Comparison of ENCODE assay signal across 1 cellular context in genomic region chr19:51294211-51294976, GRCh38.
TF ChIP-seq lines count a peak whose summit lies in the region.

No MANE protein-coding gene starts in this region.

TF ChIP-seq in GM23338, 12 proteins besides CTCF, POLR2A, EP300 and RAD21:
- TF ChIP-seq ZNF331 (CRISPR knock-in tag; IDR thresholded peaks at IDR 0.05; ENCODE audit: low read depth) (no peak), NANOG (IDR thresholded peaks at IDR 0.05; ENCODE audit: borderline replicate concordance) (no peak), REST (IDR thresholded peaks at IDR 0.05; ENCODE audit: unreplicated experiment) (no peak), ETS1 (IDR thresholded peaks at IDR 0.05) (no peak), ZNF114 (CRISPR knock-in tag; IDR thresholded peaks at IDR 0.05) (no peak)
